ENCODE assay signal across 8 cellular contexts in genomic region chr19:2720777-2721569, GRCh38.
DNase-seq lines count a peak whose midpoint lies in the region; ATAC-seq lines count a peak whose summit lies in the region.

Gene DIRAS1, minus strand, starts transcription at chr19:2721372. Its CDS starts 3,566 bp downstream, at chr19:2717806.

- H3K4me1 Mint-ChIP-seq in stimulated activated naive CD8-positive, alpha-beta T cell treated with anti-CD3 and anti-CD28 coated beads, Interleukin-15, amount 100 ng/mL, for 72 hours, result peaks cover 9% of the 10 kb centered on the region

- peak; percentile 25 for DNase-seq in NCI-H2227 (lab: John Stamatoyannopoulos, UW; ENCODE audit: unreplicated experiment)
- no peak for DNase-seq in NCI-H2227 treated with DMSO at 0.1 percent for 48 hours (lab: John Stamatoyannopoulos, UW)
- peak; percentile 25 for DNase-seq in adipocyte (ENCODE audit: low read depth)
- DNase-seq in stimulated activated naive CD8-positive, alpha-beta T cell treated with anti-CD3 and anti-CD28 coated beads, Interleukin-15, amount 100 ng/mL, for 72 hours, result no peak
- DNase-seq in NCI-H82 treated with DMSO at 0.1 percent for 48 hours (lab: John Stamatoyannopoulos, UW; ENCODE audit: unreplicated experiment), result no peak

- peaks cover 63% of the 10 kb centered on the region for H3K27me3 Mint-ChIP-seq in stimulated activated naive CD8-positive, alpha-beta T cell treated with anti-CD3 and anti-CD28 coated beads, Interleukin-15, amount 100 ng/mL, for 72 hours

- peaks cover 3% of the 10 kb centered on the region for H3K27me3 ChIP-seq in adipocyte (replicated peaks; ENCODE audit: control insufficient read depth, insufficient read depth, low read length)

- H3K27ac Mint-ChIP-seq in stimulated activated naive CD8-positive, alpha-beta T cell treated with anti-CD3 and anti-CD28 coated beads, Interleukin-15, amount 100 ng/mL, for 72 hours, result peak within 1 kb of the TSS in 1 of 2 donors; percentile 33

- peak; percentile 47 for ATAC-seq in stimulated activated naive CD8-positive, alpha-beta T cell treated with anti-CD3 and anti-CD28 coated beads, Interleukin-15, amount 100 ng/mL, for 72 hours
- ATAC-seq in HG03045 (IDR thresholded peaks at IDR 0.05; ENCODE audit: unreplicated experiment) (no peak), HG03342 (IDR thresholded peaks at IDR 0.05; ENCODE audit: unreplicated experiment) (no peak)

- H3K4me3 ChIP-seq in adipocyte (ENCODE audit: low read length) (peak within 1 kb of the TSS; percentile 75), iPS-11a (ENCODE audit: low read depth, low read length) (peak within 1 kb of the TSS; percentile 45)

- no peaks in the 10 kb centered on the region for H3K36me3 ChIP-seq in adipocyte (ENCODE audit: control insufficient read depth, insufficient read depth, low read length, severe bottlenecking)

- H3K4me1 ChIP-seq in adipocyte (ENCODE audit: control insufficient read depth, insufficient read depth, low read length), result peaks cover 16% of the 10 kb centered on the region

- peak within 1 kb of the TSS; percentile 32 to 64 for H3K4me3 Mint-ChIP-seq in stimulated activated naive CD8-positive, alpha-beta T cell treated with anti-CD3 and anti-CD28 coated beads, Interleukin-15, amount 100 ng/mL, for 72 hours

- H3K9me3 ChIP-seq in adipocyte (ENCODE audit: control insufficient read depth, low read length), result no peaks in the 10 kb centered on the region

- peak within 1 kb of the TSS; percentile 72 for H3K9ac ChIP-seq in adipocyte (ENCODE audit: low read length)

- peaks cover under 1 to 2% of the 10 kb centered on the region in 2 donors for H3K9me3 Mint-ChIP-seq in stimulated activated naive CD8-positive, alpha-beta T cell treated with anti-CD3 and anti-CD28 coated beads, Interleukin-15, amount 100 ng/mL, for 72 hours

Comparison
In these comparisons a context has a peak if more than half of its experiments do, and no peak if none do; other contexts are left out.
1. DNase-seq: peak in NCI-H2227 (single experiment) and adipocyte (single experiment); none in NCI-H2227 treated with DMSO at 0.1 percent for 48 hours (single experiment), stimulated activated naive CD8-positive, alpha-beta T cell treated with anti-CD3 and anti-CD28 coated beads, Interleukin-15, amount 100 ng/mL, for 72 hours (0 of 2) and NCI-H82 treated with DMSO at 0.1 percent for 48 hours (single experiment).